8 cellular contexts compared by ENCODE assay signal in genomic region chr5:129767927-129768380, GRCh38. TPM values are rescaled to one million over a fixed set of nuclear protein-coding genes. Genes with fewer than 3 reads are reported as not detected.
A peak's percentile ranks its signal among the peaks of the same experiment; 100 is the strongest.
DNase-seq lines count a peak whose midpoint lies in the region; ATAC-seq and TF ChIP-seq lines count a peak whose summit lies in the region.

No MANE protein-coding gene starts in this region.

- peak; percentile 91 for ATAC-seq in GM19043 (IDR thresholded peaks at IDR 0.05; ENCODE audit: low read depth, unreplicated experiment)
- peak; percentile 91 for ATAC-seq in HG03139 (IDR thresholded peaks at IDR 0.05; ENCODE audit: unreplicated experiment)

- no peaks in the 10 kb centered on the region for H3K36me3 Mint-ChIP-seq in CD14-positive monocyte

- H3K9me3 Mint-ChIP-seq in CD14-positive monocyte, result no peaks in the 10 kb centered on the region

- no peak overlapping the region for H3K27ac Mint-ChIP-seq in CD14-positive monocyte

- no peak overlapping the region for H3K4me3 ChIP-seq in kidney epithelial cell (ENCODE audit: low read depth, low read length)

- no peak overlapping the region for H3K4me3 Mint-ChIP-seq in CD14-positive monocyte

- H3K27me3 Mint-ChIP-seq in CD14-positive monocyte (ENCODE audit: low read depth in 3 of 3), result peaks cover 0 to 2% (median 0%) of the 10 kb centered on the region in 3 donors

- H3K27ac ChIP-seq in caudate nucleus (ENCODE audit: low read depth, low read length), result no peak overlapping the region

- no peaks in the 10 kb centered on the region for H3K36me3 ChIP-seq in kidney epithelial cell (ENCODE audit: control insufficient read depth, insufficient read depth, low read length)

- no peaks in the 10 kb centered on the region for H3K27me3 ChIP-seq in kidney epithelial cell (ENCODE audit: control insufficient read depth, insufficient read depth, low read length)

- DNase-seq in CD14-positive monocyte (ENCODE audit: low spot score), result no peak
- DNase-seq in NCI-H2171 treated with DMSO at 0.1 percent for 48 hours (lab: John Stamatoyannopoulos, UW), result peak; percentile 71
- peak; percentile 38 for DNase-seq in UCSD-AML1 (lab: John Stamatoyannopoulos, UW; ENCODE audit: unreplicated experiment)
- peak in 50 of 61 donors; percentile 5 to 94 (median 57) for DNase-seq in caudate nucleus (lab: John Stamatoyannopoulos, UW)
- peak; percentile 39 for DNase-seq in kidney epithelial cell (ENCODE audit: low read depth)
- peak; percentile 78 for DNase-seq in stimulated activated CD4-positive, alpha-beta T cell treated with anti-CD3 and anti-CD28 coated beads, Interleukin-4, amount 100 ng/mL, for 24 hours

- peak; percentile 89 for TF ChIP-seq CTCF in CD14-positive monocyte (IDR thresholded peaks at IDR 0.05)
- peak; percentile 97 for TF ChIP-seq CTCF in kidney epithelial cell (IDR thresholded peaks at IDR 0.05; ENCODE audit: insufficient read depth, low read length, poor library complexity, severe bottlenecking)

- intact Hi-C loops in CD14-positive monocyte (cut with micrococcal nuclease), result loop anchor here (5.0 kb wide), 3 partner anchors 866 to 1556 kb away; no protein-coding TSS in a partner anchor

- no peaks in the 10 kb centered on the region for H3K4me1 Mint-ChIP-seq in CD14-positive monocyte

RNA-seq across cellular contexts. Expression of gene MINAR2, which starts 20.1 kb away (rescaled TPM):
- polyA plus RNA-seq in CD14-positive monocyte, result not detected
- not detected in 2 replicates for total RNA-seq in kidney epithelial cell
